Comparison of ENCODE assay signal across 31 cellular contexts in genomic region chr6:13947611-13948178, GRCh38. TPM values are rescaled to one million over a fixed set of nuclear protein-coding genes. Genes with fewer than 3 reads are reported as not detected.
"Had no signal": no experiment of that assay in that cellular context is flagged by ENCODE, and none has a peak within 500 bp of the region (broad histone marks: within the 10 kb centered on the region; RNA-seq: fewer than 3 reads in every experiment).

No MANE protein-coding gene starts in this region.

- H3K4me1 ChIP-seq: adrenal gland, ascending aorta, breast epithelium, colonic mucosa, esophagus squamous epithelium, gastroesophageal sphincter, heart right ventricle had no signal

- H3K36me3 ChIP-seq: adrenal gland, ascending aorta, breast epithelium, cardiac muscle cell, colonic mucosa, esophagus squamous epithelium, gastroesophageal sphincter, heart right ventricle had no signal

- DNase-seq: activated CD4-positive, alpha-beta memory T cell treated with anti-CD3 and anti-CD28 coated beads for 36 hours; activated CD4-positive, alpha-beta T cell treated with anti-CD3 and anti-CD28 coated beads for 36 hours; activated CD4-positive, alpha-beta T cell treated with anti-CD3 and anti-CD28 coated beads, Interleukin-2, amount 10 ng/mL, durations not matched to agents 24 days and 14 days; activated CD4-positive, CD25-positive, alpha-beta regulatory T cell; activated CD4-positive, CD25-positive, alpha-beta regulatory T cell treated with anti-CD3 and anti-CD28 coated beads, Interleukin-2, amount 50 U/mL, for 72 hours; activated CD8-positive, alpha-beta memory T cell treated with anti-CD3 and anti-CD28 coated beads, Interleukin-2, amount 10 ng/mL, durations not matched to agents 7 days and 5 days; activated CD8-positive, alpha-beta memory T cell treated with anti-CD3 and anti-CD28 coated beads, Interleukin-2, amount 50 U/mL, for 4 hours; activated CD8-positive, alpha-beta T cell treated with anti-CD3 and anti-CD28 coated beads, Interleukin-2, amount 10 ng/mL, durations not matched to agents 7 days and 5 days; activated effector memory CD4-positive, alpha-beta T cell treated with anti-CD3 and anti-CD28 coated beads, Interleukin-2, amount 50 U/mL, for 16 hours; activated naive CD4-positive, alpha-beta T cell treated with anti-CD3 and anti-CD28 coated beads for 36 hours; activated naive CD8-positive, alpha-beta T cell treated with anti-CD3 and anti-CD28 coated beads for 36 hours; activated naive CD8-positive, alpha-beta T cell treated with anti-CD3 and anti-CD28 coated beads, Interleukin-2, amount 50 U/mL, for 24 hours; activated T-cell treated with anti-CD3 and anti-CD28 coated beads, Interleukin-2, amount 50 U/mL, for 1 hour; activated T-cell treated with anti-CD3 and anti-CD28 coated beads, Interleukin-2, amount 50 U/mL, for 48 hours; adrenal gland; central memory CD4-positive, alpha-beta T cell; cerebellar nuclear complex; colonic mucosa; effector CD8-positive, alpha-beta T cell; esophagus squamous epithelium; foreskin melanocyte; heart right ventricle; T-helper 2 cell had no signal

- H3K4me3 ChIP-seq: adrenal gland, ascending aorta, breast epithelium, cardiac muscle cell, colonic mucosa, esophagus squamous epithelium, gastroesophageal sphincter, heart right ventricle had no signal

- H3K9me3 ChIP-seq: adrenal gland, ascending aorta, breast epithelium, colonic mucosa, esophagus squamous epithelium had no signal

- H3K27ac ChIP-seq: adrenal gland, ascending aorta, breast epithelium, cardiac muscle cell, colonic mucosa, epithelial cell of prostate, esophagus squamous epithelium, gastroesophageal sphincter, heart right ventricle had no signal

RNA-seq across cellular contexts. Expression of gene RNF182, which starts 22.9 kb away (rescaled TPM):
- total RNA-seq: activated CD4-positive, alpha-beta memory T cell treated with anti-CD3 and anti-CD28 coated beads for 36 hours; activated CD4-positive, alpha-beta T cell treated with anti-CD3 and anti-CD28 coated beads for 36 hours; activated CD4-positive, alpha-beta T cell treated with anti-CD3 and anti-CD28 coated beads, Interleukin-2, amount 10 ng/mL, durations not matched to agents 24 days and 14 days; activated CD8-positive, alpha-beta memory T cell treated with anti-CD3 and anti-CD28 coated beads for 36 hours; activated CD8-positive, alpha-beta memory T cell treated with anti-CD3 and anti-CD28 coated beads, Interleukin-2, amount 10 ng/mL, durations not matched to agents 7 days and 5 days; activated CD8-positive, alpha-beta T cell treated with anti-CD3 and anti-CD28 coated beads, Interleukin-2, amount 10 ng/mL, durations not matched to agents 7 days and 5 days; activated naive CD4-positive, alpha-beta T cell treated with anti-CD3 and anti-CD28 coated beads for 36 hours; activated naive CD8-positive, alpha-beta T cell treated with anti-CD3 and anti-CD28 coated beads for 36 hours; activated T-helper 1 cell treated with anti-CD3 and anti-CD28 coated beads, Interleukin-12 subunit alpha, Interleukin-12 subunit beta, Interleukin-2, Interleukin-4 antibody, amounts not matched to agents 30 ng/mL and 10 ng/mL and 1 ng/mL, durations not matched to agents 14 hours and 24 hours and 36 hours; activated T-helper 2 cell treated with anti-CD3 and anti-CD28 coated beads, Interferon-gamma antibody, Interleukin-2, Interleukin-4, amounts not matched to agents 10 μg/mL and 5 μg/mL and 100 μg/mL, durations not matched to agents 14 hours and 24 hours and 36 hours; colonic mucosa had no signal
